9 cellular contexts compared by ENCODE assay signal in genomic region chr10:89738551-89739209, GRCh38. TPM values are rescaled to one million over a fixed set of nuclear protein-coding genes. Genes with fewer than 3 reads are reported as not detected.
DNase-seq lines count a peak whose midpoint lies in the region; ATAC-seq and TF ChIP-seq lines count a peak whose summit lies in the region.
"Had no signal": no experiment of that assay in that cellular context is flagged by ENCODE, and none has a peak within 500 bp of the region (broad histone marks: within the 10 kb centered on the region; RNA-seq: fewer than 3 reads in every experiment).

No MANE protein-coding gene starts in this region.

- no peaks in the 10 kb centered on the region for H3K36me3 ChIP-seq in hepatocyte (replicated peaks; ENCODE audit: insufficient read depth, low read depth)

- H3K79me2 ChIP-seq in hepatocyte, result no peaks in the 10 kb centered on the region
- H3K79me2 ChIP-seq: parathyroid adenoma had no signal

- no peaks in the 10 kb centered on the region for H4K20me1 ChIP-seq in hepatocyte (ENCODE audit: insufficient read depth, poor library complexity, severe bottlenecking)

- TF ChIP-seq CTCF in hepatocyte (IDR thresholded peaks at IDR 0.05; ENCODE audit: poor library complexity), result no peak

- ATAC-seq in HG02981 (IDR thresholded peaks at IDR 0.05; ENCODE audit: unreplicated experiment), result peak; percentile 72

- H3K9me3 ChIP-seq in hepatocyte (ENCODE audit: low read depth), result no peaks in the 10 kb centered on the region

- H2AFZ ChIP-seq in hepatocyte, result no peak overlapping the region
- H2AFZ ChIP-seq: parathyroid adenoma had no signal

- H3K4me3 ChIP-seq in hepatocyte, result no peak overlapping the region

- no peaks in the 10 kb centered on the region for H3K9me2 ChIP-seq in hepatocyte (replicated peaks; ENCODE audit: insufficient read depth)

- DNase-seq in CD1c-positive myeloid dendritic cell (ENCODE audit: extremely low spot score) (peak; percentile 35), GM19240 (ENCODE audit: insufficient read length, low spot score) (peak; percentile 43), RPMI8226 (peak; percentile 31), NK-92 (lab: John Stamatoyannopoulos, UW; ENCODE audit: unreplicated experiment) (no peak), hepatocyte (ENCODE audit: low spot score) (no peak), OCI-M2 (lab: John Stamatoyannopoulos, UW; ENCODE audit: unreplicated experiment) (no peak)
- DNase-seq in central memory CD4-positive, alpha-beta T cell, result no peak

- no peaks in the 10 kb centered on the region for H3K4me1 ChIP-seq in hepatocyte (ENCODE audit: insufficient read depth)
- H3K4me1 ChIP-seq: parathyroid adenoma had no signal

- no peaks in the 10 kb centered on the region for H3K27me3 ChIP-seq in hepatocyte

- no peak overlapping the region for H3K4me2 ChIP-seq in hepatocyte

- WGBS in hepatocyte (ENCODE audit: low lambda C conversion rate, missing lambda C conversion rate), result 81% methylated on average over 2 of the region's 2 CpGs

- H3K27ac ChIP-seq in hepatocyte, result no peak overlapping the region
- H3K27ac ChIP-seq: parathyroid adenoma had no signal

RNA-seq across cellular contexts. Expression of gene KIF20B, which starts 37.3 kb away (rescaled TPM):
- total RNA-seq in hepatocyte, result 6.5 and 6.9 TPM in 2 replicates
- 4.6 and 5.5 TPM in 2 replicates for polyA plus RNA-seq in hepatocyte

Comparison
In these comparisons a context has a peak if more than half of its experiments do, and no peak if none do; other contexts are left out.
1. DNase-seq: peak in CD1c-positive myeloid dendritic cell (single experiment), GM19240 (single experiment) and RPMI8226 (single experiment); none in NK-92 (single experiment), hepatocyte (single experiment), OCI-M2 (single experiment) and central memory CD4-positive, alpha-beta T cell (single experiment).